Comparison of ENCODE assay signal across 16 cellular contexts in genomic region chr11:83118814-83119213, GRCh38. TPM values are rescaled to one million over a fixed set of nuclear protein-coding genes. Genes with fewer than 3 reads are reported as not detected.
DNase-seq lines count a peak whose midpoint lies in the region; ATAC-seq and TF ChIP-seq lines count a peak whose summit lies in the region.
"Had no signal": no experiment of that assay in that cellular context is flagged by ENCODE, and none has a peak within 500 bp of the region (broad histone marks: within the 10 kb centered on the region; RNA-seq: fewer than 3 reads in every experiment).

No MANE protein-coding gene starts in this region.

- H3K9ac ChIP-seq in OCI-LY1 (ENCODE audit: low read length) = no peak overlapping the region

- no peak for ATAC-seq in CD8-positive, alpha-beta T cell
- ATAC-seq: left lung had no signal

- no peaks in the 10 kb centered on the region for H4K20me1 ChIP-seq in OCI-LY1 (ENCODE audit: insufficient read depth, low read length)
- no peaks in the 10 kb centered on the region for H4K20me1 ChIP-seq in osteoblast (ENCODE audit: insufficient read depth, low read length)

- no peaks in the 10 kb centered on the region for H3K27me3 Mint-ChIP-seq in CD8-positive, alpha-beta T cell (ENCODE audit: low read depth)

- H3K4me2 ChIP-seq in OCI-LY1 (ENCODE audit: low read length) (no peak overlapping the region), osteoblast (ENCODE audit: insufficient read depth, low read length) (no peak overlapping the region)

- H3K79me2 ChIP-seq in OCI-LY1 (ENCODE audit: insufficient read depth, low read length) (no peaks in the 10 kb centered on the region), osteoblast (ENCODE audit: insufficient read depth, low read length) (no peaks in the 10 kb centered on the region)

- H3F3A ChIP-seq in OCI-LY1 (ENCODE audit: insufficient read depth, low read length) = no peaks in the 10 kb centered on the region; the same call in 1 of the 2 replicates

- no peak overlapping the region for H3K27ac ChIP-seq in CD8-positive, alpha-beta T cell (ENCODE audit: low read depth, low read length)
- H3K27ac ChIP-seq in OCI-LY1 (ENCODE audit: low read depth, low read length, poor library complexity, severe bottlenecking) (peak overlapping the region; percentile 82), osteoblast (ENCODE audit: low read depth, low read length) (no peak overlapping the region)
- H3K27ac ChIP-seq: left lung, suprapubic skin had no signal

- DNase-seq in CD8-positive, alpha-beta T cell = no peak
- peak; percentile 56 for DNase-seq in fibroblast of gingiva (ENCODE audit: low read depth)
- no peak for DNase-seq in osteoblast (ENCODE audit: insufficient read length, low spot score, missing footprints)
- DNase-seq in COLO668 (lab: John Stamatoyannopoulos, UW; ENCODE audit: unreplicated experiment) = no peak
- no peak for DNase-seq in putamen (ENCODE audit: low spot score)
- no peak for DNase-seq in dermis blood vessel endothelial cell
- DNase-seq: activated naive CD4-positive, alpha-beta T cell treated with anti-CD3 and anti-CD28 coated beads for 36 hours; DMS79; effector CD4-positive, alpha-beta T cell; GOT3; left lung; NCI-H1694; NCI-H446; SIG-M5 had no signal

- peaks cover 3% of the 10 kb centered on the region for H3K36me3 Mint-ChIP-seq in CD8-positive, alpha-beta T cell

- H3K4me1 ChIP-seq in CD8-positive, alpha-beta T cell (ENCODE audit: insufficient read depth, low read length) = peaks cover 62% of the 10 kb centered on the region
- H3K4me1 ChIP-seq in OCI-LY1 (ENCODE audit: insufficient read depth, low read length, severe bottlenecking) (peaks cover 60% of the 10 kb centered on the region), osteoblast (ENCODE audit: insufficient read depth, low read length) (no peaks in the 10 kb centered on the region)

- H3K36me3 ChIP-seq in CD8-positive, alpha-beta T cell (ENCODE audit: insufficient read depth, low read length) = no peaks in the 10 kb centered on the region
- no peaks in the 10 kb centered on the region for H3K36me3 ChIP-seq in OCI-LY1 (ENCODE audit: insufficient read depth, low read length)
- H3K36me3 ChIP-seq in osteoblast (ENCODE audit: insufficient read depth, low read length) = no peaks in the 10 kb centered on the region
- H3K36me3 ChIP-seq: left lung, suprapubic skin had no signal

- no peak for TF ChIP-seq CTCF in CD8-positive, alpha-beta T cell (IDR thresholded peaks at IDR 0.05)
- TF ChIP-seq CTCF in OCI-LY1 (IDR thresholded peaks at IDR 0.05; ENCODE audit: low read length) (no peak), osteoblast (IDR thresholded peaks at IDR 0.05; ENCODE audit: extremely low read depth, low read depth, low read length) (no peak)

- H3K27me3 ChIP-seq in CD8-positive, alpha-beta T cell (ENCODE audit: insufficient read depth, low read length) = no peaks in the 10 kb centered on the region
- no peaks in the 10 kb centered on the region for H3K27me3 ChIP-seq in OCI-LY1 (ENCODE audit: insufficient read depth, low read length)
- no peaks in the 10 kb centered on the region for H3K27me3 ChIP-seq in osteoblast (ENCODE audit: insufficient read depth, low read length)
- H3K27me3 ChIP-seq: left lung, suprapubic skin had no signal

- H3K4me3 Mint-ChIP-seq in CD8-positive, alpha-beta T cell = peak overlapping the region; percentile 18
- H3K4me3 Mint-ChIP-seq: activated naive CD4-positive, alpha-beta T cell treated with anti-CD3 and anti-CD28 coated beads for 36 hours had no signal

- H3K9me2 ChIP-seq in OCI-LY1 (ENCODE audit: low read depth, low read length) = no peaks in the 10 kb centered on the region

- H3K9me3 ChIP-seq in CD8-positive, alpha-beta T cell (ENCODE audit: low read length) = no peaks in the 10 kb centered on the region
- no peaks in the 10 kb centered on the region for H3K9me3 ChIP-seq in OCI-LY1 (ENCODE audit: low read length)
- no peaks in the 10 kb centered on the region for H3K9me3 ChIP-seq in osteoblast (ENCODE audit: low read depth, low read length)
- H3K9me3 ChIP-seq: left lung, suprapubic skin had no signal

- peaks cover 76% of the 10 kb centered on the region for H3K4me1 Mint-ChIP-seq in CD8-positive, alpha-beta T cell (ENCODE audit: low read depth)

- POLR2A ChIA-PET in CD8-positive, alpha-beta T cell (lab: Charles Lee) = interaction anchor here (0.9 to 4.5 kb wide), 5 partner anchors 10 to 218 kb away, joined by 3 to 47 read pairs (median 3); partner anchors contain the start of genes DDIAS and PCF11

- intact Hi-C loops in CD8-positive, alpha-beta T cell (cut with DNase I, micrococcal nuclease) = loop anchor here (5.0 to 10.0 kb wide), 2 partner anchors 47 to 76 kb away; partner anchors contain the start of genes ANKRD42 (in 1 of the 2) and RAB30 (in 1 of the 2)

- H3K27ac Mint-ChIP-seq in CD8-positive, alpha-beta T cell = peak overlapping the region; percentile 96
- H3K27ac Mint-ChIP-seq: activated naive CD4-positive, alpha-beta T cell treated with anti-CD3 and anti-CD28 coated beads for 36 hours had no signal

- CTCF ChIA-PET in CD8-positive, alpha-beta T cell (lab: Charles Lee) = no interaction called here

- H2AFZ ChIP-seq in OCI-LY1 (ENCODE audit: low read length) (peak overlapping the region; percentile 50), osteoblast (ENCODE audit: low read length) (peak overlapping the region; percentile 9)

- no peak overlapping the region for H3K4me3 ChIP-seq in CD8-positive, alpha-beta T cell (ENCODE audit: low read depth, low read length)
- no peak overlapping the region for H3K4me3 ChIP-seq in OCI-LY1 (ENCODE audit: low read depth, low read length, poor library complexity, severe bottlenecking)
- no peak overlapping the region for H3K4me3 ChIP-seq in osteoblast (ENCODE audit: insufficient read depth, low read length)
- H3K4me3 ChIP-seq: left lung, suprapubic skin had no signal

- H3K9me3 Mint-ChIP-seq in CD8-positive, alpha-beta T cell = no peaks in the 10 kb centered on the region
- H3K9me3 Mint-ChIP-seq: activated naive CD4-positive, alpha-beta T cell treated with anti-CD3 and anti-CD28 coated beads for 36 hours had no signal

RNA-seq across cellular contexts. Expression of gene PCF11, which starts 38.1 kb away (rescaled TPM):
- total RNA-seq in CD8-positive, alpha-beta T cell = 10 to 100 TPM; 95.5 to 97.4 TPM
- total RNA-seq in osteoblast (38.4 and 43.0 TPM in 2 replicates), dermis blood vessel endothelial cell (43.7 and 44.4 TPM in 2 replicates)

RNA-seq across cellular contexts. Expression of gene RAB30, which starts 47.1 kb away (rescaled TPM):
- 100 to 1,000 TPM; 125 to 134 TPM for total RNA-seq in CD8-positive, alpha-beta T cell
- total RNA-seq in osteoblast = 21.0 and 27.4 TPM in 2 replicates
- 11.2 and 23.1 TPM in 2 replicates for total RNA-seq in dermis blood vessel endothelial cell
